ENCODE assay signal across 17 cellular contexts in genomic region chr11:95975343-95975742, GRCh38. TPM values are rescaled to one million over a fixed set of nuclear protein-coding genes. Genes with fewer than 3 reads are reported as not detected.
DNase-seq lines count a peak whose midpoint lies in the region; ATAC-seq and TF ChIP-seq lines count a peak whose summit lies in the region.
"Had no signal": no experiment of that assay in that cellular context is flagged by ENCODE, and none has a peak within 500 bp of the region (broad histone marks: within the 10 kb centered on the region; RNA-seq: fewer than 3 reads in every experiment).

No MANE protein-coding gene starts in this region.

- H3K4me3 ChIP-seq in left lung (no peak overlapping the region), upper lobe of right lung (no peak overlapping the region), SJCRH30 (no peak overlapping the region)
- H3K4me3 ChIP-seq: BLaER1 had no signal

- H3K27ac ChIP-seq in left lung (no peak overlapping the region), upper lobe of right lung (no peak overlapping the region), SJCRH30 (no peak overlapping the region)
- H3K27ac ChIP-seq: 22Rv1, BLaER1 had no signal

- H3K9me3 ChIP-seq in left lung: no peaks in the 10 kb centered on the region
- no peaks in the 10 kb centered on the region for H3K9me3 ChIP-seq in upper lobe of right lung
- H3K9me3 ChIP-seq in SJCRH30 (replicated peaks): no peaks in the 10 kb centered on the region
- H3K9me3 ChIP-seq: BE2C, BLaER1 had no signal

- DNase-seq in DMS53 (lab: John Stamatoyannopoulos, UW): peak; percentile 22
- DNase-seq in DMS53 treated with DMSO at 0.1 percent for 48 hours (lab: John Stamatoyannopoulos, UW; ENCODE audit: unreplicated experiment): no peak
- DNase-seq in left lung: no peak
- no peak for DNase-seq in upper lobe of right lung
- DNase-seq in DMS 273 treated with DMSO at 0.1 percent for 48 hours (lab: John Stamatoyannopoulos, UW): no peak
- DNase-seq in SJCRH30: no peak
- DNase-seq: ACHN; BE2C; C1 segment of cervical spinal cord; CD4-positive, alpha-beta memory T cell; CD4-positive, CD25-positive, alpha-beta regulatory T cell; CD8-positive, alpha-beta memory T cell; COR-L47; DMS79 treated with DMSO at 0.1 percent for 48 hours; GF-D8 had no signal

- H3K36me3 ChIP-seq in left lung (peaks cover 0 to 17% of the 10 kb centered on the region in 2 donors), upper lobe of right lung (peaks cover 11% of the 10 kb centered on the region), SJCRH30 (no peaks in the 10 kb centered on the region)
- H3K36me3 ChIP-seq: BE2C, BLaER1 had no signal

- ATAC-seq in left lung (peak; percentile 94), upper lobe of right lung (peak; percentile 84)

- no peak for TF ChIP-seq CTCF in left lung (IDR thresholded peaks at IDR 0.05)
- TF ChIP-seq CTCF in upper lobe of right lung (IDR thresholded peaks at IDR 0.05): no peak

- intact Hi-C loops in left lung (cut with DNase I) (no loop called here), upper lobe of right lung (cut with DNase I) (no loop called here)

- H3K27me3 ChIP-seq in left lung (no peaks in the 10 kb centered on the region), upper lobe of right lung (no peaks in the 10 kb centered on the region), SJCRH30 (no peaks in the 10 kb centered on the region)
- H3K27me3 ChIP-seq: BE2C, BLaER1 had no signal

- no peaks in the 10 kb centered on the region for H3K4me1 ChIP-seq in left lung
- no peaks in the 10 kb centered on the region for H3K4me1 ChIP-seq in upper lobe of right lung
- H3K4me1 ChIP-seq in SJCRH30: no peaks in the 10 kb centered on the region
- H3K4me1 ChIP-seq: BE2C, BLaER1 had no signal

RNA-seq across cellular contexts. Expression of gene MTMR2, which starts 51.4 kb away (rescaled TPM):
- total RNA-seq in left lung (10 to 100 TPM; 33.3 to 35.7 TPM), upper lobe of right lung (27.0 TPM)
- 22.3 and 26.4 TPM in 2 replicates for total RNA-seq in SJCRH30 (2014; rRNA removed; shearing (Covaris generic))
